Comparison of ENCODE assay signal across 8 cellular contexts in genomic region chr2:128736689-128737545, GRCh38.
DNase-seq lines count a peak whose midpoint lies in the region; ATAC-seq and TF ChIP-seq lines count a peak whose summit lies in the region.

No MANE protein-coding gene starts in this region.

- TF ChIP-seq POLR2A in erythroblast (IDR thresholded peaks at IDR 0.05; ENCODE audit: low read length) = no peak

- no peaks in the 10 kb centered on the region for H3K9me3 ChIP-seq in mucosa of descending colon

- H3K36me3 ChIP-seq in mucosa of descending colon (ENCODE audit: low read depth) = no peaks in the 10 kb centered on the region

- intact Hi-C loops in mucosa of descending colon (cut with DNase I, micrococcal nuclease) = no loop called here

- no peak overlapping the region for H3K4me3 ChIP-seq in mucosa of descending colon

- peaks cover 8% of the 10 kb centered on the region for H3K4me1 ChIP-seq in mucosa of descending colon (ENCODE audit: low read depth)

- peak; percentile 99 for TF ChIP-seq CTCF in GM12872 (IDR thresholded peaks at IDR 0.05; ENCODE audit: insufficient read depth, low read depth, low read length)
- TF ChIP-seq CTCF in mucosa of descending colon (IDR thresholded peaks at IDR 0.05) = peak; percentile 99

- peak; percentile 67 for DNase-seq in NCI-H345 (lab: John Stamatoyannopoulos, UW)
- peak; percentile 80 for DNase-seq in activated CD8-positive, alpha-beta memory T cell treated with anti-CD3 and anti-CD28 coated beads for 24 hours
- peak; percentile 61 to 74 for DNase-seq in erythroblast (lab: John Stamatoyannopoulos, UW)
- DNase-seq in mucosa of descending colon = peak; percentile 69 to 76 (median 75)
- peak; percentile 17 for DNase-seq in stimulated activated CD8-positive, alpha-beta memory T cell treated with anti-CD3 and anti-CD28 coated beads, Interleukin-7, amount 100 ng/mL, for 24 hours (ENCODE audit: low read depth)
- no peak for DNase-seq in T1000 (lab: John Stamatoyannopoulos, UW)

- ATAC-seq in HG02759 (IDR thresholded peaks at IDR 0.05; ENCODE audit: unreplicated experiment) = peak; percentile 52
- peak; percentile 77 for ATAC-seq in mucosa of descending colon
